29 cellular contexts compared by ENCODE assay signal in genomic region chr17:71399649-71400048, GRCh38.
"Had no signal": no experiment of that assay in that cellular context is flagged by ENCODE, and none has a peak within 500 bp of the region (broad histone marks: within the 10 kb centered on the region; RNA-seq: fewer than 3 reads in every experiment).

No MANE protein-coding gene starts in this region.

- DNase-seq: naive thymus-derived CD4-positive, alpha-beta T cell; natural killer cell; occipital lobe; ovary; posterior cingulate gyrus; psoas muscle; right cardiac atrium; stimulated activated CD4-positive, alpha-beta T cell treated with anti-CD3 and anti-CD28 coated beads, Interleukin-15, amount 100 ng/mL, for 24 hours; stimulated activated CD4-positive, alpha-beta T cell treated with anti-CD3 and anti-CD28 coated beads, Interleukin-2, amount 100 ng/mL, for 24 hours; stimulated activated CD4-positive, alpha-beta T cell treated with anti-CD3 and anti-CD28 coated beads, Interleukin-2, amount 100 ng/mL, for 48 hours; stimulated activated CD4-positive, alpha-beta T cell treated with anti-CD3 and anti-CD28 coated beads, Interleukin-4, amount 100 ng/mL, for 24 hours; stimulated activated naive CD4-positive, alpha-beta T cell; stimulated activated naive CD8-positive, alpha-beta T cell treated with anti-CD3 and anti-CD28 coated beads, Interleukin-15, amount 100 ng/mL, for 72 hours; stimulated activated naive CD8-positive, alpha-beta T cell treated with anti-CD3 and anti-CD28 coated beads, Interleukin-15, Interleukin-2, amounts not matched to agents 100 U/mL and 50 U/mL, for 24 hours; substantia nigra; testis; tibial artery; transverse colon; upper lobe of left lung had no signal

- H3K4me1 ChIP-seq: parathyroid adenoma, psoas muscle, testis, transverse colon, upper lobe of left lung, vagina had no signal

- H3K27me3 ChIP-seq: neural progenitor cell, ovary, suprapubic skin, testis, tibial artery, transverse colon, upper lobe of left lung, vagina had no signal

- H3K9me3 ChIP-seq: ovary, psoas muscle, suprapubic skin, testis, tibial artery, transverse colon, upper lobe of left lung, vagina had no signal

- H3K36me3 Mint-ChIP-seq: naive thymus-derived CD4-positive, alpha-beta T cell; natural killer cell; neural progenitor cell; stimulated activated effector memory CD8-positive, alpha-beta T cell treated with anti-CD3 and anti-CD28 coated beads, Interleukin-12 subunit alpha, Interleukin-12 subunit beta, amount 100 ng/mL, for 72 hours had no signal

- FAIRE-seq: urothelium cell line had no signal

- H3K27me3 Mint-ChIP-seq: naive thymus-derived CD4-positive, alpha-beta T cell; stimulated activated naive CD8-positive, alpha-beta T cell treated with anti-CD3 and anti-CD28 coated beads, Interleukin-15, amount 100 ng/mL, for 72 hours had no signal

- H3K4me3 Mint-ChIP-seq: naive thymus-derived CD4-positive, alpha-beta T cell; natural killer cell; nephron; neural progenitor cell; stimulated activated effector memory CD8-positive, alpha-beta T cell treated with anti-CD3 and anti-CD28 coated beads, Interleukin-12 subunit alpha, Interleukin-12 subunit beta, amount 100 ng/mL, for 72 hours; stimulated activated naive CD8-positive, alpha-beta T cell treated with anti-CD3 and anti-CD28 coated beads, Interleukin-15, amount 100 ng/mL, for 72 hours had no signal

- H3K9me3 Mint-ChIP-seq: nephron had no signal

- H3K9ac ChIP-seq: neural progenitor cell, parathyroid adenoma had no signal

- H3K4me1 Mint-ChIP-seq: naive thymus-derived CD4-positive, alpha-beta T cell; natural killer cell; stimulated activated effector memory CD8-positive, alpha-beta T cell treated with anti-CD3 and anti-CD28 coated beads, Interleukin-12 subunit alpha, Interleukin-12 subunit beta, amount 100 ng/mL, for 72 hours; stimulated activated naive CD8-positive, alpha-beta T cell treated with anti-CD3 and anti-CD28 coated beads, Interleukin-15, amount 100 ng/mL, for 72 hours had no signal

- H3K4me2 ChIP-seq: neural progenitor cell had no signal

- H3K4me3 ChIP-seq: neural progenitor cell, ovary, psoas muscle, skin epidermis, suprapubic skin, testis, tibial artery, transverse colon, upper lobe of left lung, vagina had no signal

- ATAC-seq: naive thymus-derived CD4-positive, alpha-beta T cell; natural killer cell; psoas muscle; right cardiac atrium; sciatic nerve; stimulated activated effector memory CD8-positive, alpha-beta T cell treated with anti-CD3 and anti-CD28 coated beads, Interleukin-12 subunit alpha, Interleukin-12 subunit beta, amount 100 ng/mL, for 72 hours; stimulated activated naive CD8-positive, alpha-beta T cell treated with anti-CD3 and anti-CD28 coated beads, Interleukin-15, amount 100 ng/mL, for 72 hours; stimulated activated naive CD8-positive, alpha-beta T cell treated with anti-CD3 and anti-CD28 coated beads, Interleukin-15, Interleukin-2, amounts not matched to agents 100 U/mL and 50 U/mL, for 24 hours had no signal

- H3K36me3 ChIP-seq: neural progenitor cell, ovary, suprapubic skin, tibial artery, transverse colon, upper lobe of left lung, vagina had no signal

- H3K27ac Mint-ChIP-seq: naive thymus-derived CD4-positive, alpha-beta T cell; natural killer cell; neural progenitor cell; progenitor cell of endocrine pancreas; stimulated activated effector memory CD8-positive, alpha-beta T cell treated with anti-CD3 and anti-CD28 coated beads, Interleukin-12 subunit alpha, Interleukin-12 subunit beta, amount 100 ng/mL, for 72 hours; stimulated activated naive CD8-positive, alpha-beta T cell treated with anti-CD3 and anti-CD28 coated beads, Interleukin-15, amount 100 ng/mL, for 72 hours had no signal

- H3K79me2 ChIP-seq: parathyroid adenoma had no signal

- H3K27ac ChIP-seq: neural progenitor cell, ovary, parathyroid adenoma, psoas muscle, skin epidermis, suprapubic skin, testis, tibial artery, transverse colon, upper lobe of left lung, vagina had no signal

- H2AFZ ChIP-seq: neural progenitor cell, parathyroid adenoma had no signal
